Comparison of ENCODE assay signal across 10 cellular contexts in genomic region chr1:201463071-201463552, GRCh38. TPM values are rescaled to one million over a fixed set of nuclear protein-coding genes. Genes with fewer than 3 reads are reported as not detected.
A peak's percentile ranks its signal among the peaks of the same experiment; 100 is the strongest.
DNase-seq lines count a peak whose midpoint lies in the region; FAIRE-seq and TF ChIP-seq lines count a peak whose summit lies in the region.
"Had no signal": no experiment of that assay in that cellular context is flagged by ENCODE, and none has a peak within 500 bp of the region (broad histone marks: within the 10 kb centered on the region; RNA-seq: fewer than 3 reads in every experiment).

No MANE protein-coding gene starts in this region.

- TF ChIP-seq POLR2A in GM12892 (IDR thresholded peaks at IDR 0.05; ENCODE audit: low read depth, low read length) = no peak

- H2BK15ac ChIP-seq in H9 (ENCODE audit: low read depth, low read length) = no peak overlapping the region

- H3K27me3 Mint-ChIP-seq in H9 (ENCODE audit: low read depth) = no peaks in the 10 kb centered on the region; the same call in 1 of the 2 replicates
- peaks cover 30% of the 10 kb centered on the region for H3K27me3 Mint-ChIP-seq in activated naive CD4-positive, alpha-beta T cell treated with anti-CD3 and anti-CD28 coated beads, Interleukin-2, amount 10 ng/mL, durations not matched to agents 7 days and 5 days
- peaks cover 12 to 15% (median 12%) of the 10 kb centered on the region in 3 donors for H3K27me3 Mint-ChIP-seq in CD14-positive monocyte (ENCODE audit: low read depth in 3 of 3)

- H3K4ac ChIP-seq in H9 (ENCODE audit: low read depth, low read length) = no peak overlapping the region

- H3K4me3 ChIP-seq in stomach smooth muscle (ENCODE audit: low read length in 2 of 2) = no peak overlapping the region
- no peak overlapping the region for H3K4me3 ChIP-seq in effector memory CD4-positive, alpha-beta T cell (ENCODE audit: insufficient read depth, low read depth, low read length, poor library complexity, severe bottlenecking)

- DNase-seq in H9 (peak; percentile 77), anterior cingulate cortex (lab: John Stamatoyannopoulos, UW) (peak in 36 of 58 donors; percentile 7 to 81 (median 45)), hypothalamus (lab: John Stamatoyannopoulos, UW) (peak in 34 of 51 donors; percentile 13 to 79 (median 48)), GM12892 (ENCODE audit: insufficient read length) (no peak), CD14-positive monocyte (ENCODE audit: low spot score) (no peak)
- no peak for DNase-seq in activated naive CD4-positive, alpha-beta T cell treated with anti-CD3 and anti-CD28 coated beads, Interleukin-2, amount 10 ng/mL, durations not matched to agents 7 days and 5 days
- DNase-seq in effector memory CD4-positive, alpha-beta T cell = no peak

- peaks cover 10% of the 10 kb centered on the region; the same call in 1 of the 2 replicates for H3K79me2 ChIP-seq in H9 (ENCODE audit: insufficient read depth, low read length)

- no peak overlapping the region for H4K91ac ChIP-seq in H9 (ENCODE audit: insufficient read length, low read depth, low read length)

- H3K18ac ChIP-seq in H9 (ENCODE audit: insufficient read length, low read depth, low read length) = no peak overlapping the region

- H3K79me1 ChIP-seq in H9 (ENCODE audit: insufficient read depth, low read depth, low read length, poor library complexity, severe bottlenecking) = no peaks in the 10 kb centered on the region

- TF ChIP-seq CTCF in H9 (conservative IDR thresholded peaks at IDR 0.05) (peak; percentile 51; the same call in 2 of the 3 replicates), CD14-positive monocyte (IDR thresholded peaks at IDR 0.05) (no peak)

- no peak overlapping the region for H3T11ph ChIP-seq in H9 (ENCODE audit: low read length)

- H3K9me3 ChIP-seq in H9 (ENCODE audit: control insufficient read depth, low read depth, low read length) (no peaks in the 10 kb centered on the region), stomach smooth muscle (ENCODE audit: control insufficient read depth in 2 of 2, low read length in 2 of 2) (no peaks in the 10 kb centered on the region)
- no peaks in the 10 kb centered on the region for H3K9me3 ChIP-seq in effector memory CD4-positive, alpha-beta T cell (ENCODE audit: control insufficient read depth, low read length)

- H2BK12ac ChIP-seq in H9 (ENCODE audit: insufficient read length, low read depth, low read length) = no peak overlapping the region

- no peaks in the 10 kb centered on the region for H4K20me1 ChIP-seq in H9 (ENCODE audit: control insufficient read depth, insufficient read depth, insufficient read length)

- no peak overlapping the region for H3K4me2 ChIP-seq in H9 (ENCODE audit: insufficient read depth, insufficient read length, low read length)

- no peak overlapping the region for H2AK5ac ChIP-seq in H9 (ENCODE audit: insufficient read length, low read length)

- no peak overlapping the region for H3K9ac ChIP-seq in H9 (ENCODE audit: extremely low read depth, insufficient read length, low read length)
- H3K9ac ChIP-seq in stomach smooth muscle (ENCODE audit: low read length in 2 of 2) = no peak overlapping the region

- H2BK120ac ChIP-seq in H9 (ENCODE audit: low read depth, low read length, poor library complexity, severe bottlenecking) = no peak overlapping the region

- FAIRE-seq in GM12892 (lab: Jason Lieb, UNC) = no peak

- H3K27me3 ChIP-seq in H9 (ENCODE audit: insufficient read depth, low read length) = no peaks in the 10 kb centered on the region
- no peaks in the 10 kb centered on the region for H3K27me3 ChIP-seq in stomach smooth muscle (ENCODE audit: control insufficient read depth in 1 of 2, insufficient read depth in 2 of 2, low read length in 2 of 2)
- no peaks in the 10 kb centered on the region for H3K27me3 ChIP-seq in effector memory CD4-positive, alpha-beta T cell (replicated peaks; ENCODE audit: control insufficient read depth, insufficient read depth, low read length, poor library complexity, severe bottlenecking)

- no peak overlapping the region for H3K23ac ChIP-seq in H9 (ENCODE audit: insufficient read length, low read depth, low read length)

- H3K14ac ChIP-seq in H9 (ENCODE audit: insufficient read depth, low read length) = no peak overlapping the region

- H3K27ac Mint-ChIP-seq in H9 (peak overlapping the region in 1 of 3 experiments; percentile 16; a peak in 1 of 7 replicates), CD14-positive monocyte (no peak overlapping the region)
- no peak overlapping the region for H3K27ac Mint-ChIP-seq in activated naive CD4-positive, alpha-beta T cell treated with anti-CD3 and anti-CD28 coated beads, Interleukin-2, amount 10 ng/mL, durations not matched to agents 7 days and 5 days

- peaks cover 0 to 26% (median 18%) of the 10 kb centered on the region in 3 experiments; a peak in 5 of 7 replicates for H3K36me3 Mint-ChIP-seq in H9 (ENCODE audit: insufficient read depth in 1 of 3, low read depth in 3 of 3)
- peaks cover 10% of the 10 kb centered on the region for H3K36me3 Mint-ChIP-seq in activated naive CD4-positive, alpha-beta T cell treated with anti-CD3 and anti-CD28 coated beads, Interleukin-2, amount 10 ng/mL, durations not matched to agents 7 days and 5 days
- H3K36me3 Mint-ChIP-seq in CD14-positive monocyte = no peaks in the 10 kb centered on the region
- H3K36me3 Mint-ChIP-seq: IgD-negative memory B cell had no signal

- CTCF ChIA-PET in activated naive CD4-positive, alpha-beta T cell treated with anti-CD3 and anti-CD28 coated beads, Interleukin-2, amount 10 ng/mL, durations not matched to agents 7 days and 5 days (lab: Charles Lee) = interaction anchor here (1.2 to 3.5 kb wide), 2 partner anchors 19 to 50 kb away, joined by 4 to 10 read pairs; no protein-coding TSS in a partner anchor

- no peak overlapping the region for H4K5ac ChIP-seq in H9 (ENCODE audit: insufficient read length, low read depth, low read length)

- H3K56ac ChIP-seq in H9 (ENCODE audit: insufficient read length, low read depth, low read length) = no peak overlapping the region

- peaks cover 17 to 20% of the 10 kb centered on the region in 2 donors for H3K36me3 ChIP-seq in stomach smooth muscle (ENCODE audit: control insufficient read depth in 2 of 2, insufficient read depth in 2 of 2, low read length in 2 of 2)
- no peaks in the 10 kb centered on the region for H3K36me3 ChIP-seq in effector memory CD4-positive, alpha-beta T cell (ENCODE audit: control insufficient read depth, insufficient read depth, low read length)

- no peaks in the 10 kb centered on the region; the same call in 1 of the 2 replicates for H3K4me1 ChIP-seq in H9 (ENCODE audit: insufficient read depth, low read length)
- H3K4me1 ChIP-seq in stomach smooth muscle (ENCODE audit: control insufficient read depth, insufficient read depth, low read length) = peaks cover 48% of the 10 kb centered on the region
- H3K4me1 ChIP-seq in effector memory CD4-positive, alpha-beta T cell (ENCODE audit: control insufficient read depth, insufficient read depth, low read length, poor library complexity, severe bottlenecking) = peaks cover 2% of the 10 kb centered on the region

- no peak overlapping the region for H2AFZ ChIP-seq in H9 (ENCODE audit: low read length)

- H3K9me3 Mint-ChIP-seq in H9 (no peaks in the 10 kb centered on the region), CD14-positive monocyte (no peaks in the 10 kb centered on the region)
- no peaks in the 10 kb centered on the region for H3K9me3 Mint-ChIP-seq in activated naive CD4-positive, alpha-beta T cell treated with anti-CD3 and anti-CD28 coated beads, Interleukin-2, amount 10 ng/mL, durations not matched to agents 7 days and 5 days
- H3K9me3 Mint-ChIP-seq: IgD-negative memory B cell had no signal

- H3K4me1 Mint-ChIP-seq in H9 = peaks cover 18 to 21% of the 10 kb centered on the region in 2 experiments
- H3K4me1 Mint-ChIP-seq in activated naive CD4-positive, alpha-beta T cell treated with anti-CD3 and anti-CD28 coated beads, Interleukin-2, amount 10 ng/mL, durations not matched to agents 7 days and 5 days = peaks cover 9% of the 10 kb centered on the region
- peaks cover 2% of the 10 kb centered on the region for H3K4me1 Mint-ChIP-seq in CD14-positive monocyte

- H2BK5ac ChIP-seq in H9 (ENCODE audit: insufficient read length, low read length) = no peak overlapping the region

- H3K27ac ChIP-seq in H9 (ENCODE audit: insufficient read length, low read depth, low read length) = no peak overlapping the region
- peak overlapping the region; percentile 67 for H3K27ac ChIP-seq in stomach smooth muscle (ENCODE audit: low read length)
- H3K27ac ChIP-seq in effector memory CD4-positive, alpha-beta T cell (ENCODE audit: insufficient read depth, low read length, poor library complexity, severe bottlenecking) = no peak overlapping the region

- no peak overlapping the region for H4K8ac ChIP-seq in H9 (replicated peaks; ENCODE audit: insufficient read length, low read depth, low read length)

- peak overlapping the region in 1 of 2 experiments; percentile 17; a peak in 1 of 5 replicates for H3K4me3 Mint-ChIP-seq in H9
- no peak overlapping the region for H3K4me3 Mint-ChIP-seq in activated naive CD4-positive, alpha-beta T cell treated with anti-CD3 and anti-CD28 coated beads, Interleukin-2, amount 10 ng/mL, durations not matched to agents 7 days and 5 days
- no peak overlapping the region for H3K4me3 Mint-ChIP-seq in CD14-positive monocyte
- H3K4me3 Mint-ChIP-seq: IgD-negative memory B cell had no signal

- no CpG with 5 or more reads among the region's 7 CpGs for WGBS in H9 (ENCODE audit: extremely low coverage, insufficient read length, low lambda C conversion rate)

- intact Hi-C loops in CD14-positive monocyte (cut with micrococcal nuclease) = no loop called here

- H3K23me2 ChIP-seq in H9 (ENCODE audit: insufficient read length, low read depth, low read length, poor library complexity, severe bottlenecking) = peaks cover 7% of the 10 kb centered on the region

- H2BK20ac ChIP-seq in H9 (ENCODE audit: low read depth, low read length, poor library complexity, severe bottlenecking) = no peak overlapping the region

RNA-seq across cellular contexts. Expression of gene PHLDA3, which starts 5.9 kb away (rescaled TPM):
- total RNA-seq in H9 (2021) = 53.9 and 55.0 TPM in 2 replicates
- 5.7 TPM for polyA plus RNA-seq in GM12892 (2012; ENCODE audit: missing spikeins)
- polyA plus RNA-seq in CD14-positive monocyte = not detected

RNA-seq across cellular contexts. Expression of gene TNNI1, which starts 41.6 kb away (rescaled TPM):
- total RNA-seq in H9 (2021) = 0.29 TPM in 1 of 2 replicates, not detected in the other
- 0.40 TPM for polyA plus RNA-seq in GM12892 (2012; ENCODE audit: missing spikeins)
- polyA plus RNA-seq in CD14-positive monocyte = not detected
- total RNA-seq: esophagus mucosa had no signal
- polyA plus RNA-seq: IgD-negative memory B cell had no signal

RNA-seq across cellular contexts. Expression of gene CSRP1, which starts 43.8 kb away (rescaled TPM):
- 0.44 TPM in 2 replicates for total RNA-seq in H9 (2021)
- 35.2 TPM for polyA plus RNA-seq in GM12892 (2012; ENCODE audit: missing spikeins)
- 100 to 1,000 TPM in 1 of 2 donors, 10 to 100 TPM in 1; 98.8 to 111 TPM for polyA plus RNA-seq in CD14-positive monocyte

Comparison
In these comparisons a context has a peak if more than half of its experiments do, and no peak if none do; other contexts are left out.
1. DNase-seq: peak in H9 (single experiment), anterior cingulate cortex (36 of 58) and hypothalamus (34 of 51); none in activated naive CD4-positive, alpha-beta T cell treated with anti-CD3 and anti-CD28 coated beads, Interleukin-2, amount 10 ng/mL, durations not matched to agents 7 days and 5 days (single experiment), GM12892 (single experiment), CD14-positive monocyte (single experiment) and effector memory CD4-positive, alpha-beta T cell (0 of 3).